In the genomic region with DNA sequence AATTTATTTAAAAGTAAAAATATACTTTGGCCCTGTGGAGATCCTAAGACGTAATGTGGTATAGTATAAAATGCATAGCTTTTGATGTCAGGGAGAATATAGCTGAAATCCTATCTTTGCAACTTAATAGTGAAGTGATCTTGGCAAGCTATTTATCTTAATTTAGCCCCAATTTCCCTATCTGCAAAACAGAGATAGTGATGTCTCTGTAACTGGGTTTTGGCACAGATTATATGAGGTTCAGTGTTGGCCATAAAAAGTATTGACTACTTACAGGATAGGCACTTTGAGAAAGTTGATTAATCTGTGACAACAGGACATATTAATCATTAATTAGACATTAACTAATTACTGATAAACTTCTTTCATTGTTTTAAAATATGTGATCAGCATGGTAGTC, we compare ENCODE assay signal across 9 cellular contexts.
"Had no signal": no experiment of that assay in that cellular context is flagged by ENCODE, and none has a peak within 500 bp of the region (broad histone marks: within the 10 kb centered on the region; RNA-seq: fewer than 3 reads in every experiment).

No MANE protein-coding gene starts in this region.

- H3K36me3 ChIP-seq: HAP-1 had no signal

- DNase-seq: GM23248, GOT3, H7, H9, HCEC 1CT, HFFc6 had no signal

- H3K4me1 ChIP-seq: HAP-1 had no signal

- H3K9me3 ChIP-seq: HAP-1 had no signal

- H2AFZ ChIP-seq: GM23248, GM23338 had no signal

- H3K27ac ChIP-seq: GM23248 had no signal

- H3K4me2 ChIP-seq: GM23338 had no signal

- H3K9ac ChIP-seq: GM23248 had no signal

- ATAC-seq: GM23338, HCT116 had no signal

- H3K4me3 ChIP-seq: GM23248, GM23338, HAP-1 had no signal
